In the genomic region with DNA sequence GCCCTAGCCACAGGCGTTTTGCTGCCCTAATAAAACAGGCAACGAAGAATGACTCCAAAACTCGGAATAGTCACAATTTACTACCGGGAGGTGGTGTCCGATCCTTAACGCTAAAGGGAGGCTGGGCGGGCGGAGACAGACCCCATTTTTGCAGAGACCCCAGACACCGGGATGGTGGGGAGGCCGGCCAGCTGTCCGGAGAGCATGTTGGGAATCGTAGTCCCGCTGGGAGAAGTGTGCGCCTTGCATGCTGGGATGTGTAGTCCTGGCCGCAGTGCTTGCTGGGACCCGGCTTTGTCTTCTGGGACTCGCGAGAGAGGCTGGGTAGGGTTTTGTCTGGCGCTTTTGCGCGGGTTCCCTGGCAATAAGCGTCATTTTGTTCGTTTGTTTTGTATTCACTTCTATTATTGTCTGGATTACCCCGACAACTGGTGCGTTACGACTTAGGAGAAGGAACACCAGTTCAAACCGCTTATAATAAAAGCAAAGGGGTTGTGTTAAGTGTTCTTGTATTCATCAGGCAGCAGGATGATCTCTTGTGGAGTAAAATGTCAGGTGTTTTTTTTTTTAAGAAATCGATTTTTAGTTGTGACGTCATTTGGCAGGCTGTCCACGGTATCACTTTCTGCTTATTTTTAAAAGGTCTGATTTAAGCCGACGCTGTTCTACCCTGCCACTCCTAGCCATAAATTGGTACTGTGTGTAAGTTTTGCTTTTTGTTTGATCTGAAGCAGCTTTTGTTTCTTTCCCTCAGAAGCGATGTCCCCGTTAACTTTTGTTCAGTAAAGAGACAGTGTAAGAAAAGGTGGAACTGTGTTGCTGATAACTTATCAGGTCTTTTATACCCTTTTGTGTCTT, we compare ENCODE assay signal across 1 cellular context.
TF ChIP-seq lines count a peak whose summit lies in the region.

No MANE protein-coding gene starts in this region.

TF ChIP-seq in HepG2, 621 proteins besides CTCF, POLR2A, EP300 and RAD21 (continued from another document and continues in another):
- no peak; the same call in 1 of the 2 replicates for TF ChIP-seq ZBTB2 (CRISPR knock-in tag; IDR thresholded peaks at IDR 0.05; ENCODE audit: low read depth)
- no peak for TF ChIP-seq NBN (conservative IDR thresholded peaks at IDR 0.05)
- TF ChIP-seq PAXIP1 (CRISPR knock-in tag; conservative IDR thresholded peaks at IDR 0.05) = 0 out of 2 replicates have a peak, but pooled peaks have one; percentile 7
- no peak; the same call in 1 of the 2 replicates for TF ChIP-seq ARNTL (CRISPR knock-in tag; IDR thresholded peaks at IDR 0.05)
- TF ChIP-seq NKX3-1 (CRISPR knock-in tag; IDR thresholded peaks at IDR 0.05) = no peak
- TF ChIP-seq HOXA3 (CRISPR knock-in tag; IDR thresholded peaks at IDR 0.05) = peak; percentile 87
- peak; percentile 13; the same call in 1 of the 2 replicates for TF ChIP-seq MXD1 (CRISPR knock-in tag; IDR thresholded peaks at IDR 0.05)
- TF ChIP-seq, protein P1, sequence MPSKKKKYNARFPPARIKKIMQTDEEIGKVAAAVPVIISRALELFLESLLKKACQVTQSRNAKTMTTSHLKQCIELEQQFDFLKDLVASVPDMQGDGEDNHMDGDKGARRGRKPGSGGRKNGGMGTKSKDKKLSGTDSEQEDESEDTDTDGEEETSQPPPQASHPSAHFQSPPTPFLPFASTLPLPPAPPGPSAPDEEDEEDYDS (CRISPR knock-in tag; IDR thresholded peaks at IDR 0.05) = peak; percentile 19
- peak; percentile 30 for TF ChIP-seq TEAD3 (CRISPR knock-in tag; optimal IDR thresholded peaks at IDR 0.05; ENCODE audit: borderline replicate concordance)
- 0 out of 2 replicates have a peak, but pooled peaks have one; percentile 46 for TF ChIP-seq ZNF772 (CRISPR knock-in tag; IDR thresholded peaks at IDR 0.05)
- TF ChIP-seq ZFX (CRISPR knock-in tag; IDR thresholded peaks at IDR 0.05; ENCODE audit: low read depth) = peak; percentile 48
- TF ChIP-seq NPAS2 (CRISPR knock-in tag; IDR thresholded peaks at IDR 0.05; ENCODE audit: borderline replicate concordance) = no peak
- no peak for TF ChIP-seq SP1 (IDR thresholded peaks at IDR 0.05)
- peak; percentile 55; the same call in 1 of the 2 replicates for TF ChIP-seq SP1 (CRISPR knock-in tag; IDR thresholded peaks at IDR 0.05)
- peak; percentile 98 for TF ChIP-seq THAP11 (CRISPR knock-in tag; IDR thresholded peaks at IDR 0.05)
- peak; percentile 95 for TF ChIP-seq SUZ12 (IDR thresholded peaks at IDR 0.05; ENCODE audit: low read depth, low read length)
- TF ChIP-seq, protein P2, sequence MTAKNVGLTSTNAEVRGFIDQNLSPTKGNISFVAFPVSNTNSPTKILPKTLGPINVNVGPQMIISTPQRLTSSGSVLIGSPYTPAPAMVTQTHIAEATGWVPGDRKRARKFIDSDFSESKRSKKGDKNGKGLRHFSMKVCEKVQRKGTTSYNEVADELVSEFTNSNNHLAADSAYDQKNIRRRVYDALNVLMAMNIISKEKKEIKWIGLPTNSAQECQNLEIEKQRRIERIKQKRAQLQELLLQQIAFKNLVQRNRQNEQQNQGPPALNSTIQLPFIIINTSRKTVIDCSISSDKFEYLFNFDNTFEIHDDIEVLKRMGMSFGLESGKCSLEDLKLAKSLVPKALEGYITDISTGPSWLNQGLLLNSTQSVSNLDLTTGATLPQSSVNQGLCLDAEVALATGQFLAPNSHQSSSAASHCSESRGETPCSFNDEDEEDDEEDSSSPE (CRISPR knock-in tag; IDR thresholded peaks at IDR 0.05) = peak; percentile 73; the same call in 1 of the 2 replicates
- no peak for TF ChIP-seq GZF1 (CRISPR knock-in tag; IDR thresholded peaks at IDR 0.05)
- no peak for TF ChIP-seq ZFP36 (IDR thresholded peaks at IDR 0.05; ENCODE audit: borderline replicate concordance, low read depth, low read length, partially characterized antibody)
- TF ChIP-seq, protein P3, sequence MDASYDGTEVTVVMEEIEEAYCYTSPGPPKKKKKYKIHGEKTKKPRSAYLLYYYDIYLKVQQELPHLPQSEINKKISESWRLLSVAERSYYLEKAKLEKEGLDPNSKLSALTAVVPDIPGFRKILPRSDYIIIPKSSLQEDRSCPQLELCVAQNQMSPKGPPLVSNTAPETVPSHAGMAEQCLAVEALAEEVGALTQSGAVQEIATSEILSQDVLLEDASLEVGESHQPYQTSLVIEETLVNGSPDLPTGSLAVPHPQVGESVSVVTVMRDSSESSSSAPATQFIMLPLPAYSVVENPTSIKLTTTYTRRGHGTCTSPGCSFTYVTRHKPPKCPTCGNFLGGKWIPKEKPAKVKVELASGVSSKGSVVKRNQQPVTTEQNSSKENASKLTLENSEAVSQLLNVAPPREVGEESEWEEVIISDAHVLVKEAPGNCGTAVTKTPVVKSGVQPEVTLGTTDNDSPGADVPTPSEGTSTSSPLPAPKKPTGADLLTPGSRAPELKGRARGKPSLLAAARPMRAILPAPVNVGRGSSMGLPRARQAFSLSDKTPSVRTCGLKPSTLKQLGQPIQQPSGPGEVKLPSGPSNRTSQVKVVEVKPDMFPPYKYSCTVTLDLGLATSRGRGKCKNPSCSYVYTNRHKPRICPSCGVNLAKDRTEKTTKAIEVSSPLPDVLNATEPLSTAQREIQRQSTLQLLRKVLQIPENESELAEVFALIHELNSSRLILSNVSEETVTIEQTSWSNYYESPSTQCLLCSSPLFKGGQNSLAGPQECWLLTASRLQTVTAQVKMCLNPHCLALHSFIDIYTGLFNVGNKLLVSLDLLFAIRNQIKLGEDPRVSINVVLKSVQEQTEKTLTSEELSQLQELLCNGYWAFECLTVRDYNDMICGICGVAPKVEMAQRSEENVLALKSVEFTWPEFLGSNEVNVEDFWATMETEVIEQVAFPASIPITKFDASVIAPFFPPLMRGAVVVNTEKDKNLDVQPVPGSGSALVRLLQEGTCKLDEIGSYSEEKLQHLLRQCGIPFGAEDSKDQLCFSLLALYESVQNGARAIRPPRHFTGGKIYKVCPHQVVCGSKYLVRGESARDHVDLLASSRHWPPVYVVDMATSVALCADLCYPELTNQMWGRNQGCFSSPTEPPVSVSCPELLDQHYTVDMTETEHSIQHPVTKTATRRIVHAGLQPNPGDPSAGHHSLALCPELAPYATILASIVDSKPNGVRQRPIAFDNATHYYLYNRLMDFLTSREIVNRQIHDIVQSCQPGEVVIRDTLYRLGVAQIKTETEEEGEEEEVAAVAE (CRISPR knock-in tag; IDR thresholded peaks at IDR 0.05; ENCODE audit: borderline replicate concordance) = no peak
- TF ChIP-seq GMEB2 (CRISPR knock-in tag; IDR thresholded peaks at IDR 0.05; ENCODE audit: low read depth) = peak; percentile 18; the same call in 1 of the 2 replicates
- no peak; the same call in 1 of the 2 replicates for TF ChIP-seq MED1 (CRISPR knock-in tag; IDR thresholded peaks at IDR 0.05)
- 0 out of 2 replicates have a peak, but pooled peaks have one; percentile 48 for TF ChIP-seq ZFP82 (CRISPR knock-in tag; IDR thresholded peaks at IDR 0.05; ENCODE audit: borderline replicate concordance)
- TF ChIP-seq FOXK2 (IDR thresholded peaks at IDR 0.05) = 0 out of 2 replicates have a peak, but pooled peaks have one; percentile 13
- TF ChIP-seq ZNF224 (CRISPR knock-in tag; IDR thresholded peaks at IDR 0.05) = peak; percentile 47; the same call in 1 of the 2 replicates
- TF ChIP-seq ZNF839 (CRISPR knock-in tag; IDR thresholded peaks at IDR 0.05; ENCODE audit: borderline replicate concordance) = 0 out of 2 replicates have a peak, but pooled peaks have one; percentile 77
- TF ChIP-seq, protein P4, sequence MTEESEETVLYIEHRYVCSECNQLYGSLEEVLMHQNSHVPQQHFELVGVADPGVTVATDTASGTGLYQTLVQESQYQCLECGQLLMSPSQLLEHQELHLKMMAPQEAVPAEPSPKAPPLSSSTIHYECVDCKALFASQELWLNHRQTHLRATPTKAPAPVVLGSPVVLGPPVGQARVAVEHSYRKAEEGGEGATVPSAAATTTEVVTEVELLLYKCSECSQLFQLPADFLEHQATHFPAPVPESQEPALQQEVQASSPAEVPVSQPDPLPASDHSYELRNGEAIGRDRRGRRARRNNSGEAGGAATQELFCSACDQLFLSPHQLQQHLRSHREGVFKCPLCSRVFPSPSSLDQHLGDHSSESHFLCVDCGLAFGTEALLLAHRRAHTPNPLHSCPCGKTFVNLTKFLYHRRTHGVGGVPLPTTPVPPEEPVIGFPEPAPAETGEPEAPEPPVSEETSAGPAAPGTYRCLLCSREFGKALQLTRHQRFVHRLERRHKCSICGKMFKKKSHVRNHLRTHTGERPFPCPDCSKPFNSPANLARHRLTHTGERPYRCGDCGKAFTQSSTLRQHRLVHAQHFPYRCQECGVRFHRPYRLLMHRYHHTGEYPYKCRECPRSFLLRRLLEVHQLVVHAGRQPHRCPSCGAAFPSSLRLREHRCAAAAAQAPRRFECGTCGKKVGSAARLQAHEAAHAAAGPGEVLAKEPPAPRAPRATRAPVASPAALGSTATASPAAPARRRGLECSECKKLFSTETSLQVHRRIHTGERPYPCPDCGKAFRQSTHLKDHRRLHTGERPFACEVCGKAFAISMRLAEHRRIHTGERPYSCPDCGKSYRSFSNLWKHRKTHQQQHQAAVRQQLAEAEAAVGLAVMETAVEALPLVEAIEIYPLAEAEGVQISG (CRISPR knock-in tag; IDR thresholded peaks at IDR 0.05) = peak; percentile 79
- TF ChIP-seq ZNF563 (CRISPR knock-in tag; IDR thresholded peaks at IDR 0.05) = no peak
- TF ChIP-seq ZNF816 (CRISPR knock-in tag; IDR thresholded peaks at IDR 0.05; ENCODE audit: borderline replicate concordance) = no peak
- peak; percentile 75; the same call in 1 of the 2 replicates for TF ChIP-seq ZNF605 (CRISPR knock-in tag; IDR thresholded peaks at IDR 0.05)
- TF ChIP-seq ZBTB1 (CRISPR knock-in tag; IDR thresholded peaks at IDR 0.05; ENCODE audit: borderline replicate concordance) = no peak
- TF ChIP-seq KAT7 (CRISPR knock-in tag; IDR thresholded peaks at IDR 0.05; ENCODE audit: borderline replicate concordance) = no peak
- peak; percentile 15; the same call in 1 of the 2 replicates for TF ChIP-seq ZMYM4 (CRISPR knock-in tag; IDR thresholded peaks at IDR 0.05)
- peak; percentile 82 for TF ChIP-seq ELF4 (CRISPR knock-in tag; IDR thresholded peaks at IDR 0.05; ENCODE audit: borderline replicate concordance)
- no peak for TF ChIP-seq CHCHD3 (CRISPR knock-in tag; IDR thresholded peaks at IDR 0.05)
- TF ChIP-seq, protein P5, sequence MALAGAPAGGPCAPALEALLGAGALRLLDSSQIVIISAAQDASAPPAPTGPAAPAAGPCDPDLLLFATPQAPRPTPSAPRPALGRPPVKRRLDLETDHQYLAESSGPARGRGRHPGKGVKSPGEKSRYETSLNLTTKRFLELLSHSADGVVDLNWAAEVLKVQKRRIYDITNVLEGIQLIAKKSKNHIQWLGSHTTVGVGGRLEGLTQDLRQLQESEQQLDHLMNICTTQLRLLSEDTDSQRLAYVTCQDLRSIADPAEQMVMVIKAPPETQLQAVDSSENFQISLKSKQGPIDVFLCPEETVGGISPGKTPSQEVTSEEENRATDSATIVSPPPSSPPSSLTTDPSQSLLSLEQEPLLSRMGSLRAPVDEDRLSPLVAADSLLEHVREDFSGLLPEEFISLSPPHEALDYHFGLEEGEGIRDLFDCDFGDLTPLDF (CRISPR knock-in tag; IDR thresholded peaks at IDR 0.05) = peak; percentile 83
- TF ChIP-seq MEIS1 (CRISPR knock-in tag; IDR thresholded peaks at IDR 0.05; ENCODE audit: borderline replicate concordance) = no peak
- no peak for TF ChIP-seq SOX6 (IDR thresholded peaks at IDR 0.05)
- TF ChIP-seq SOX6 (CRISPR knock-in tag; IDR thresholded peaks at IDR 0.05) = peak; percentile 73
